8 cellular contexts compared by ENCODE assay signal in the genomic region with DNA sequence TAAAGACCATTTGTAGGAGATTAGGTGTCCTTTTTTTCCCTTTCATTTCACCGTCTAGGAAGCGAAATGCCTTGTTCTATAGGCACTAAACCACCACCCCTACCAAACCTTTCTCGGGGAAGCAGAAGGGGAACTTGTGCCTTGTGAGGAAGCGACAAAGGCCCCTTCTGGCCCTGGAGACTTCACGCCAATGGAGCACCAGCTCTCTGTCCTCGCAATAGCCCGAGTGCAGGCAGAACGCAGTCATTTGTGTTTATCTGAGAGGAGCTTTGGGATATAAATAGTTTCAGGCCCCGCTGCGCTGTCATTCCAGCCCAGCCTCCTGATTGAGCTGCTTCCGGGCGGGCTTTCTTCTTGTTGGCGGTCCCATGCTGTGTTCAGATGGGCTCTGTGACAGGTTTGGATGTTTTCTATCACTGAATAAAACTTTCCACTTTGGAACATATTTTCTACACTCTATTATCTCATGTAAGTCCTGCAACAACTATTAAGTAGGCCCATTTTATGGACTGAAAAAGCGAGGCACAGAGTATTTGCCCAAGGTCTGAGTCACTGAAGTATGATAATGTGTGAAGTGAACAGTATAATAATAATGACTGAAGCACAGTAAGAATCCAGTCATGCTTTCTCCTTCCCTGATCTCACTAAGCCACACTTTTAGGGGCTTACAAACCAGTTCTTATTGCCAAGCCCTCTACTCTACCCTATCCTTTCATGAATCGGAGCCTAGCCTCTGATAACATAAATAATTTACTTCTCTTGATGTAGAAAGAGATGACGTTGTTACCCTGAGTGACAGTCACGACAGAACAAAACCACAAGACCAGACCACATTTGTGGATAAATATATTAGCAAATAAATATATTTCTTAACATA. TPM values are rescaled to one million over a fixed set of nuclear protein-coding genes. Genes with fewer than 3 reads are reported as not detected.
DNase-seq lines count a peak whose midpoint lies in the region; ATAC-seq, FAIRE-seq and TF ChIP-seq lines count a peak whose summit lies in the region.

No MANE protein-coding gene starts in this region.

- peak overlapping the region; percentile 76 for H3K4me2 ChIP-seq in A549

- CTCF ChIA-PET in A549 (lab: Yijun Ruan, JAX) = interaction anchor here (0.6 to 4.5 kb wide), 13 partner anchors 9 to 152 kb away, joined by 3 to 34 read pairs (median 5); a partner anchor contains a TSS

- no peak for TF ChIP-seq RAD21 in A549 (conservative IDR thresholded peaks at IDR 0.05 in 1 of 2, IDR thresholded peaks at IDR 0.05 in 1 of 2)

- DNase-seq in A549 (ENCODE audit: low read depth in 1 of 2, low spot score in 1 of 2) (no peak), GM13977 (ENCODE audit: low spot score) (peak; percentile 45), RPMI7951 (ENCODE audit: low read depth) (peak; percentile 61), cerebellar cortex (ENCODE audit: low spot score) (peak; percentile 66), left kidney (ENCODE audit: low read depth, low spot score) (peak; percentile 70), stomach (no peak), NCI-H446 (lab: John Stamatoyannopoulos, UW) (no peak)

- in situ Hi-C loops in GM13977 (cut with MboI; ENCODE audit: low pct_unique_long_range_greater_than_20kb, low sequenced_read_pairs, unreplicated experiment) = no loop called here

- peaks cover 22 to 40% (median 35%) of the 10 kb centered on the region in 4 donors for H3K36me3 ChIP-seq in stomach

- intact Hi-C loops in stomach (cut with DNase I; ENCODE audit: low total_unique reads) = no loop called here

- no peak for ATAC-seq in A549
- ATAC-seq in GM19455 (IDR thresholded peaks at IDR 0.05; ENCODE audit: unreplicated experiment) = no peak

- TF ChIP-seq EP300 in A549 (IDR thresholded peaks at IDR 0.05) (no peak), stomach (IDR thresholded peaks at IDR 0.05) (no peak)

- no peak for TF ChIP-seq POLR2A in A549 (IDR thresholded peaks at IDR 0.05; ENCODE audit: low read length)
- no peak for TF ChIP-seq POLR2A in stomach (IDR thresholded peaks at IDR 0.05)

- H3K9me3 ChIP-seq in A549 = no peaks in the 10 kb centered on the region
- H3K9me3 ChIP-seq in stomach = no peaks in the 10 kb centered on the region

- H3K27ac ChIP-seq in A549 (peak overlapping the region; percentile 88 to 92), stomach (peak overlapping the region; percentile 86 to 98 (median 95))

- POLR2A ChIA-PET in A549 (lab: Yijun Ruan, JAX) = interaction anchor here (0.5 to 3.3 kb wide), 14 partner anchors 10 to 74 kb away, joined by 3 to 87 read pairs (median 8); a partner anchor contains a TSS

- no peak for FAIRE-seq in A549 (lab: Jason Lieb, UNC)

- TF ChIP-seq CTCF in A549 (IDR thresholded peaks at IDR 0.05) (no peak), GM13977 (IDR thresholded peaks at IDR 0.05; ENCODE audit: extremely low read depth, insufficient read depth, missing control alignments) (no peak), stomach (IDR thresholded peaks at IDR 0.05) (no peak)

- peak overlapping the region; percentile 83 for H3K4me3 ChIP-seq in A549
- H3K4me3 ChIP-seq in stomach = peak overlapping the region; percentile 93 to 99 (median 97)

- H3K27me3 ChIP-seq in stomach = no peaks in the 10 kb centered on the region

- peaks cover 9% of the 10 kb centered on the region; the same call in 2 of the 3 replicates for H3K4me1 ChIP-seq in A549
- H3K4me1 ChIP-seq in stomach = peaks cover 15 to 37% (median 24%) of the 10 kb centered on the region in 4 donors

- WGBS in A549 (ENCODE audit: missing lambda C conversion rate) = 65% methylated on average over 17 of the region's 17 CpGs
- 9 to 11% (median 10%) methylated on average over 17 of the region's 17 CpGs for WGBS in stomach, 5 donors

TF ChIP-seq in A549, 52 proteins besides CTCF, POLR2A, EP300 and RAD21:
- TF ChIP-seq KDM1A (IDR thresholded peaks at IDR 0.05; ENCODE audit: low read depth) = peak; percentile 74
- TF ChIP-seq, protein P1, sequence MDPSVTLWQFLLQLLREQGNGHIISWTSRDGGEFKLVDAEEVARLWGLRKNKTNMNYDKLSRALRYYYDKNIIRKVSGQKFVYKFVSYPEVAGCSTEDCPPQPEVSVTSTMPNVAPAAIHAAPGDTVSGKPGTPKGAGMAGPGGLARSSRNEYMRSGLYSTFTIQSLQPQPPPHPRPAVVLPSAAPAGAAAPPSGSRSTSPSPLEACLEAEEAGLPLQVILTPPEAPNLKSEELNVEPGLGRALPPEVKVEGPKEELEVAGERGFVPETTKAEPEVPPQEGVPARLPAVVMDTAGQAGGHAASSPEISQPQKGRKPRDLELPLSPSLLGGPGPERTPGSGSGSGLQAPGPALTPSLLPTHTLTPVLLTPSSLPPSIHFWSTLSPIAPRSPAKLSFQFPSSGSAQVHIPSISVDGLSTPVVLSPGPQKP (IDR thresholded peaks at IDR 0.05; ENCODE audit: low read depth, low read length) = no peak

RNA-seq across cellular contexts. Expression of a gene that starts 1.1 kb away (rescaled TPM):
- 241 and 260 TPM in 2 replicates for polyA plus RNA-seq in A549 (2011; rRNA removed)
- 112 and 123 TPM in 2 replicates for polyA plus RNA-seq in A549 (2012; cell fraction: cytosol; rRNA removed)
- 60.7 and 203 TPM in 2 replicates for polyA plus RNA-seq in A549 (2012; cell fraction: nucleus; rRNA removed)
- polyA plus RNA-seq in A549 (2017; fragmentation: RNase III; extraction: RNeasy Plus Mini Kit Qiagen cat#74134 plus additional on column Dnase treatment) = 117 to 124 TPM (median 123 TPM) in 3 replicates
- polyA minus RNA-seq in A549 (2011; rRNA and poly(A)+ RNA removed) = 81.6 and 112 TPM in 2 replicates
- total RNA-seq in RPMI7951 (2014; rRNA removed; shearing (Covaris generic)) = 61.0 and 61.4 TPM in 2 replicates
- total RNA-seq in stomach = 10 to 100 TPM in 3 of 5 donors, 1 to 10 TPM in 2; 6.7 to 51.1 (median 23.3) TPM
- 10 to 100 TPM; 68.9 to 80.9 (median 78.2) TPM for polyA plus RNA-seq in stomach

RNA-seq across cellular contexts. Expression of a gene that starts 24.5 kb away (rescaled TPM):
- not detected in 2 replicates for polyA plus RNA-seq in A549 (2011; rRNA removed)
- polyA plus RNA-seq in A549 (2012; cell fraction: cytosol; rRNA removed) = not detected in 2 replicates
- 0.01 and 0.04 TPM in 2 replicates for polyA plus RNA-seq in A549 (2012; cell fraction: nucleus; rRNA removed)
- polyA plus RNA-seq in A549 (2017; fragmentation: RNase III; extraction: RNeasy Plus Mini Kit Qiagen cat#74134 plus additional on column Dnase treatment) = not detected in 3 replicates
- polyA minus RNA-seq in A549 (2011; rRNA and poly(A)+ RNA removed) = not detected in 2 replicates
- 0.68 and 0.84 TPM in 2 replicates for total RNA-seq in RPMI7951 (2014; rRNA removed; shearing (Covaris generic))
- 10 to 100 TPM in 3 of 5 donors, 1 to 10 TPM in 1, not detected in 1; 9.0 to 68.8 (median 16.3) TPM for total RNA-seq in stomach
- 10 to 100 TPM in 1 of 3 donors, 1 to 10 TPM in 2; 6.5 to 26.0 (median 8.9) TPM for polyA plus RNA-seq in stomach

Comparison
In these comparisons a context has a peak if more than half of its experiments do, and no peak if none do; other contexts are left out.
1. DNase-seq: peak in GM13977 (single experiment), RPMI7951 (single experiment), cerebellar cortex (single experiment) and left kidney (single experiment); none in A549 (0 of 2), stomach (single experiment) and NCI-H446 (0 of 2).